Comparison of ENCODE assay signal across 8 cellular contexts in the genomic region with DNA sequence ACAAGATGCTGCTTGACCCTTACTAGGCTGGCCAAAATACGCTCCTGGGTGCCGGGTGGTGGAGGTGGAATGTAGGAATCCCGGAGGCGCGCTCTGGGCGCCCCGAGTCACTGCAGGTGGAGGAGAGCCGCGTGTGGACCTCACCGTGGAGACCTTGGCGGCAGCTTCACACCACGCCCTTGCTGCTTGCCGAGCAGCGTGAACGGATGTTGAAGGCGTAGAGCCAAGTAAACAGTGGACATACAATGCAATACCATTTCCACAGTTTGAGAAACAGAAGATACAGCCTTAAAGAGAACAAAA.
DNase-seq lines count a peak whose midpoint lies in the region; ATAC-seq lines count a peak whose summit lies in the region.

No MANE protein-coding gene starts in this region.

- no peak for ATAC-seq in GM18519 (IDR thresholded peaks at IDR 0.05; ENCODE audit: low FRiP score, unreplicated experiment)

- H3K4me3 ChIP-seq in HUES6 (ENCODE audit: low read depth, low read length): peak overlapping the region; percentile 50

- H3K9ac ChIP-seq in HUES6 (ENCODE audit: low read length): no peak overlapping the region

- peaks cover 60% of the 10 kb centered on the region for H3K27me3 ChIP-seq in HUES6 (ENCODE audit: control insufficient read depth, insufficient read depth, low read length)
- H3K27me3 ChIP-seq in layer of hippocampus (ENCODE audit: control insufficient read depth, insufficient read depth, low read length): no peaks in the 10 kb centered on the region

- H3K27ac ChIP-seq in HUES6 (ENCODE audit: low read depth, low read length) (no peak overlapping the region), caudate nucleus (ENCODE audit: low read depth, low read length) (peak overlapping the region; percentile 78), layer of hippocampus (ENCODE audit: low read depth, low read length) (peak overlapping the region; percentile 62)

- no peaks in the 10 kb centered on the region for H3K9me3 ChIP-seq in HUES6 (ENCODE audit: control insufficient read depth, insufficient read depth, low read depth, low read length)

- H3K36me3 ChIP-seq in HUES6 (ENCODE audit: control insufficient read depth, insufficient read depth, low read length): no peaks in the 10 kb centered on the region

- H3K4me1 ChIP-seq in HUES6 (ENCODE audit: control insufficient read depth, insufficient read depth, low read length): 0 out of 2 replicates have a peak, but pooled peaks cover 14% of the 10 kb centered on the region

- DNase-seq in NCI-H526 (lab: John Stamatoyannopoulos, UW) (peak; percentile 64 to 84), NCI-H526 treated with DMSO at 0.1 percent for 48 hours (lab: John Stamatoyannopoulos, UW) (no peak), T-helper 22 cell (ENCODE audit: low read depth) (peak; percentile 2), caudate nucleus (lab: John Stamatoyannopoulos, UW) (peak in 31 of 61 donors; percentile 3 to 62 (median 27))
- peak; percentile 30 for DNase-seq in stimulated activated CD8-positive, alpha-beta memory T cell treated with anti-CD3 and anti-CD28 coated beads, Interleukin-4, amount 100 ng/mL, for 24 hours (ENCODE audit: low read depth)
